18 cellular contexts compared by ENCODE assay signal in the genomic region with DNA sequence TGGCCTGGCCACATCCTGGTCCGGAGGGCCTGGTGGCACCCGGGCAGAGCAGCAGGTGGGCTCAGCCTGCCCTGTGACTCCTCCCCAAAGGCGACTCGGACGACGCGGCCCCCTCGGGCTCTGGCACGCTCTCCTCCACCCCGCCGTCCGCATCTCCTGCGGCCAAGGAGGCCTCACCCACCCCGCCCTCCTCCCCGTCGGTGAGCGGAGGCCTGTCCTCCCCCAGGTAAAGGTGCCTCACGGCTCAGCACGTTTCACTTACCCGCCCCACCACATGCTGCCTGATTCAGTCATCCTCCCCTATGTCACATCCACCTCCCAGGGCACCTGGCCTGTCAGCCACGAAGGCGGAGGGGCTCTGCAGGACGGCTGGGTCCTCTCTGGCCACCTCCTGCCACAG. TPM values are rescaled to one million over a fixed set of nuclear protein-coding genes. Genes with fewer than 3 reads are reported as not detected.
DNase-seq lines count a peak whose midpoint lies in the region; ATAC-seq, FAIRE-seq and TF ChIP-seq lines count a peak whose summit lies in the region.
"Had no signal": no experiment of that assay in that cellular context is flagged by ENCODE, and none has a peak within 500 bp of the region (broad histone marks: within the 10 kb centered on the region; RNA-seq: fewer than 3 reads in every experiment).

No MANE protein-coding gene starts in this region.

- peaks cover 15% of the 10 kb centered on the region for H3K4me1 Mint-ChIP-seq in stimulated activated naive CD8-positive, alpha-beta T cell treated with anti-CD3 and anti-CD28 coated beads, Interleukin-15, amount 100 ng/mL, for 72 hours
- H3K4me1 Mint-ChIP-seq in stimulated activated memory B cell treated with anti-CD40 and anti-IgM and Interleukin-4, amounts not matched to agents 10 μg/mL and 1 μg/mL and 100 μg/mL, for 72 hours: peaks cover 15% of the 10 kb centered on the region
- H3K4me1 Mint-ChIP-seq: CD8-positive, alpha-beta memory T cell had no signal

- TF ChIP-seq CTCF in WERI-Rb-1 (IDR thresholded peaks at IDR 0.05; ENCODE audit: low read depth, low read length) (no peak), kidney (IDR thresholded peaks at IDR 0.05; ENCODE audit: borderline replicate concordance, extremely low read depth, insufficient read depth) (no peak), pancreas (IDR thresholded peaks at IDR 0.05) (no peak)

- H3K27me3 ChIP-seq in WERI-Rb-1 (ENCODE audit: insufficient read depth, low read depth, severe bottlenecking): no peaks in the 10 kb centered on the region
- no peaks in the 10 kb centered on the region for H3K27me3 ChIP-seq in pancreas
- H3K27me3 ChIP-seq: Peyer's patch had no signal

- peak overlapping the region; percentile 85 for H3K27ac ChIP-seq in WERI-Rb-1
- H3K27ac ChIP-seq in kidney (ENCODE audit: low read depth in 2 of 2, low read length in 2 of 2): no peak overlapping the region
- H3K27ac ChIP-seq in pancreas: no peak overlapping the region
- H3K27ac ChIP-seq: Peyer's patch had no signal

- no peak overlapping the region for H3K9ac ChIP-seq in kidney (ENCODE audit: low read length in 2 of 2)

- H3K4me3 ChIP-seq in WERI-Rb-1 (ENCODE audit: low read depth, low read length) (no peak overlapping the region), kidney (ENCODE audit: low read length in 2 of 2) (no peak overlapping the region), pancreas (no peak overlapping the region)
- H3K4me3 ChIP-seq: Peyer's patch had no signal

- H3K4me1 ChIP-seq in kidney (ENCODE audit: control insufficient read depth in 1 of 2, insufficient read depth in 1 of 2, low read depth in 1 of 2, low read length in 2 of 2): no peaks in the 10 kb centered on the region
- H3K4me1 ChIP-seq in pancreas: peaks cover 0 to 9% (median 0%) of the 10 kb centered on the region in 3 donors

- H3K27me3 Mint-ChIP-seq in stimulated activated naive CD8-positive, alpha-beta T cell treated with anti-CD3 and anti-CD28 coated beads, Interleukin-15, amount 100 ng/mL, for 72 hours: no peaks in the 10 kb centered on the region
- no peaks in the 10 kb centered on the region for H3K27me3 Mint-ChIP-seq in stimulated activated memory B cell treated with anti-CD40 and anti-IgM and Interleukin-4, amounts not matched to agents 10 μg/mL and 1 μg/mL and 100 μg/mL, for 72 hours
- H3K27me3 Mint-ChIP-seq: CD8-positive, alpha-beta memory T cell; IgD-negative memory B cell had no signal

- H3K4me3 Mint-ChIP-seq in stimulated activated naive CD8-positive, alpha-beta T cell treated with anti-CD3 and anti-CD28 coated beads, Interleukin-15, amount 100 ng/mL, for 72 hours: no peak overlapping the region
- no peak overlapping the region for H3K4me3 Mint-ChIP-seq in stimulated activated memory B cell treated with anti-CD40 and anti-IgM and Interleukin-4, amounts not matched to agents 10 μg/mL and 1 μg/mL and 100 μg/mL, for 72 hours
- H3K4me3 Mint-ChIP-seq: CD8-positive, alpha-beta memory T cell; IgD-negative memory B cell had no signal

- ATAC-seq in stimulated activated naive CD8-positive, alpha-beta T cell treated with anti-CD3 and anti-CD28 coated beads, Interleukin-15, amount 100 ng/mL, for 72 hours: peak; percentile 4
- ATAC-seq in stimulated activated naive CD8-positive, alpha-beta T cell treated with anti-CD3 and anti-CD28 coated beads, Interleukin-15, Interleukin-2, amounts not matched to agents 100 U/mL and 50 U/mL, for 24 hours: no peak
- no peak for ATAC-seq in pancreas
- no peak for ATAC-seq in GM21825 (IDR thresholded peaks at IDR 0.05; ENCODE audit: unreplicated experiment)
- ATAC-seq in stimulated activated memory B cell treated with anti-CD40 and anti-IgM and Interleukin-4, amounts not matched to agents 10 μg/mL and 1 μg/mL and 100 μg/mL, for 72 hours: no peak

- H3K9me3 Mint-ChIP-seq in stimulated activated naive CD8-positive, alpha-beta T cell treated with anti-CD3 and anti-CD28 coated beads, Interleukin-15, amount 100 ng/mL, for 72 hours: no peaks in the 10 kb centered on the region
- H3K9me3 Mint-ChIP-seq in stimulated activated memory B cell treated with anti-CD40 and anti-IgM and Interleukin-4, amounts not matched to agents 10 μg/mL and 1 μg/mL and 100 μg/mL, for 72 hours: no peaks in the 10 kb centered on the region
- H3K9me3 Mint-ChIP-seq: CD8-positive, alpha-beta memory T cell; IgD-negative memory B cell had no signal

- H3K9me3 ChIP-seq in WERI-Rb-1 (ENCODE audit: severe bottlenecking) (no peaks in the 10 kb centered on the region), kidney (ENCODE audit: control insufficient read depth in 1 of 2, low read length in 2 of 2) (no peaks in the 10 kb centered on the region), pancreas (no peaks in the 10 kb centered on the region)
- H3K9me3 ChIP-seq: Peyer's patch had no signal

- no peak overlapping the region for H3K27ac Mint-ChIP-seq in stimulated activated naive CD8-positive, alpha-beta T cell treated with anti-CD3 and anti-CD28 coated beads, Interleukin-15, amount 100 ng/mL, for 72 hours
- H3K27ac Mint-ChIP-seq in stimulated activated memory B cell treated with anti-CD40 and anti-IgM and Interleukin-4, amounts not matched to agents 10 μg/mL and 1 μg/mL and 100 μg/mL, for 72 hours: no peak overlapping the region
- H3K27ac Mint-ChIP-seq: CD8-positive, alpha-beta memory T cell had no signal

- no peak for FAIRE-seq in kidney (lab: Jason Lieb, UNC)
- FAIRE-seq in pancreas (lab: Jason Lieb, UNC): no peak
- FAIRE-seq: GM19239 had no signal

- peaks cover 5% of the 10 kb centered on the region; the same call in 1 of the 2 replicates for H3K36me3 ChIP-seq in WERI-Rb-1
- no peaks in the 10 kb centered on the region for H3K36me3 ChIP-seq in kidney (ENCODE audit: control insufficient read depth in 1 of 2, insufficient read depth in 2 of 2, low read length in 2 of 2)
- H3K36me3 ChIP-seq in pancreas: no peaks in the 10 kb centered on the region

- WGBS in pancreas, 2 donors: 92 to 93% methylated on average over 23 of the region's 23 CpGs

- intact Hi-C loops in kidney (cut with DNase I) (no loop called here), pancreas (cut with DNase I) (no loop called here)

- H3K36me3 Mint-ChIP-seq in stimulated activated memory B cell treated with anti-CD40 and anti-IgM and Interleukin-4, amounts not matched to agents 10 μg/mL and 1 μg/mL and 100 μg/mL, for 72 hours: no peaks in the 10 kb centered on the region
- H3K36me3 Mint-ChIP-seq: IgD-negative memory B cell had no signal

- DNase-seq in stimulated activated naive CD8-positive, alpha-beta T cell treated with anti-CD3 and anti-CD28 coated beads, Interleukin-15, amount 100 ng/mL, for 72 hours: no peak
- DNase-seq in stimulated activated naive CD8-positive, alpha-beta T cell treated with anti-CD3 and anti-CD28 coated beads, Interleukin-15, Interleukin-2, amounts not matched to agents 100 U/mL and 50 U/mL, for 24 hours: no peak
- DNase-seq in WERI-Rb-1 (no peak), kidney (peak; percentile 74), pancreas (peak in 4 of 6 donors; percentile 15 to 63 (median 40)), DMS114 treated with DMSO at 0.1 percent for 48 hours (lab: John Stamatoyannopoulos, UW; ENCODE audit: unreplicated experiment) (no peak)
- DNase-seq: DMS53, GDM1, NCI-H1105, NCI-H2029 treated with DMSO at 0.1 percent for 48 hours, NCI-H345, NCI-H524, Peyer's patch had no signal

RNA-seq across cellular contexts. Expression of gene TEX22, which starts 6.8 kb away (rescaled TPM):
- total RNA-seq in kidney (3.3 TPM), pancreas (1 to 10 TPM in 4 of 6 donors, under 1 TPM in 2; 0.14 to 2.4 (median 1.5) TPM)
- polyA plus RNA-seq in kidney (ENCODE audit: insufficient read depth, low read depth, low replicate concordance) (1.5 TPM), pancreas (under 1 TPM; 0.40 to 0.57 TPM)

RNA-seq across cellular contexts. Expression of gene MTA1, which starts 28.1 kb away (rescaled TPM):
- total RNA-seq in kidney (112 TPM), pancreas (10 to 100 TPM; 34.8 to 68.6 (median 51.6) TPM)
- polyA plus RNA-seq in kidney (ENCODE audit: insufficient read depth, low read depth, low replicate concordance) (30.4 TPM), pancreas (100 to 1,000 TPM; 115 to 138 TPM)

Comparison
In these comparisons a context has a peak if more than half of its experiments do, and no peak if none do; other contexts are left out.
1. DNase-seq: peak in kidney (single experiment) and pancreas (4 of 6); none in stimulated activated naive CD8-positive, alpha-beta T cell treated with anti-CD3 and anti-CD28 coated beads, Interleukin-15, amount 100 ng/mL, for 72 hours (0 of 2), stimulated activated naive CD8-positive, alpha-beta T cell treated with anti-CD3 and anti-CD28 coated beads, Interleukin-15, Interleukin-2, amounts not matched to agents 100 U/mL and 50 U/mL, for 24 hours (single experiment), WERI-Rb-1 (single experiment) and DMS114 treated with DMSO at 0.1 percent for 48 hours (single experiment).